ENCODE assay signal across 23 cellular contexts in genomic region chr3:42892169-42892568, GRCh38. TPM values are rescaled to one million over a fixed set of nuclear protein-coding genes. Genes with fewer than 3 reads are reported as not detected.
"Had no signal": no experiment of that assay in that cellular context is flagged by ENCODE, and none has a peak within 500 bp of the region (broad histone marks: within the 10 kb centered on the region; RNA-seq: fewer than 3 reads in every experiment).

No MANE protein-coding gene starts in this region.

- FAIRE-seq: colon, endometrium had no signal

- H3K36me3 ChIP-seq: gastroesophageal sphincter, heart right ventricle, neutrophil, right lobe of liver, thoracic aorta, upper lobe of right lung, WERI-Rb-1 had no signal

- H3K4me1 ChIP-seq: gastroesophageal sphincter, heart right ventricle, parathyroid adenoma, right lobe of liver, upper lobe of right lung had no signal

- H3K27ac ChIP-seq: gastroesophageal sphincter, heart right ventricle, neutrophil, parathyroid adenoma, right lobe of liver, thoracic aorta, upper lobe of right lung, WERI-Rb-1 had no signal

- DNase-seq: activated CD4-positive, alpha-beta T cell treated with anti-CD3 and anti-CD28 coated beads for 36 hours; activated CD4-positive, alpha-beta T cell treated with anti-CD3 and anti-CD28 coated beads, Interleukin-2, amount 50 U/mL, for 48 hours; activated naive CD8-positive, alpha-beta T cell treated with anti-CD3 and anti-CD28 coated beads, Interleukin-2, amount 10 ng/mL, durations not matched to agents 7 days and 5 days; activated T-cell treated with anti-CD3 and anti-CD28 coated beads for 4 hours; central memory CD4-positive, alpha-beta T cell; erythroblast; heart right ventricle; left cardiac atrium; natural killer cell; right lobe of liver; stimulated activated CD4-positive, alpha-beta T cell treated with anti-CD3 and anti-CD28 coated beads, Interleukin-4, amount 100 ng/mL, for 24 hours; SW 1271; T-helper 2 cell; upper lobe of right lung; WERI-Rb-1 had no signal

- H3K79me2 ChIP-seq: parathyroid adenoma had no signal

- ATAC-seq: activated CD4-positive, alpha-beta T cell treated with anti-CD3 and anti-CD28 coated beads for 36 hours; gastroesophageal sphincter; heart right ventricle; left cardiac atrium; natural killer cell; right lobe of liver; stimulated activated effector memory CD8-positive, alpha-beta T cell treated with anti-CD3 and anti-CD28 coated beads, Interleukin-12 subunit alpha, Interleukin-12 subunit beta, amount 100 ng/mL, for 72 hours; upper lobe of right lung had no signal

- H3K9me3 ChIP-seq: gastroesophageal sphincter, heart right ventricle, neutrophil, right lobe of liver, thoracic aorta, upper lobe of right lung had no signal

- H3K9ac ChIP-seq: parathyroid adenoma had no signal

- H2AFZ ChIP-seq: parathyroid adenoma had no signal

- H3K4me3 ChIP-seq: gastroesophageal sphincter, heart right ventricle, right lobe of liver, thoracic aorta, upper lobe of right lung had no signal

- H3K27me3 ChIP-seq: gastroesophageal sphincter, neutrophil, right lobe of liver, upper lobe of right lung had no signal

RNA-seq across cellular contexts. Expression of gene CYP8B1, which starts 16.5 kb away (rescaled TPM):
- total RNA-seq: activated CD4-positive, alpha-beta T cell treated with anti-CD3 and anti-CD28 coated beads for 36 hours; activated naive CD8-positive, alpha-beta T cell treated with anti-CD3 and anti-CD28 coated beads, Interleukin-2, amount 10 ng/mL, durations not matched to agents 7 days and 5 days; gastroesophageal sphincter; heart right ventricle; left cardiac atrium; lower leg skin; natural killer cell; thoracic aorta; upper lobe of right lung had no signal
- polyA plus RNA-seq: heart right ventricle had no signal
